8 cellular contexts compared by ENCODE assay signal in genomic region chr12:21527451-21528180, GRCh38.
DNase-seq lines count a peak whose midpoint lies in the region; ATAC-seq and TF ChIP-seq lines count a peak whose summit lies in the region.

No MANE protein-coding gene starts in this region.

- ATAC-seq in HG02642 (IDR thresholded peaks at IDR 0.05; ENCODE audit: poor library complexity, unreplicated experiment) = peak; percentile 98

- in situ Hi-C loops in GM13977 (cut with MboI; ENCODE audit: low pct_unique_long_range_greater_than_20kb, low sequenced_read_pairs, unreplicated experiment) = no loop called here

- H3K27ac ChIP-seq in WERI-Rb-1 = no peak overlapping the region

- DNase-seq in GM13977 (ENCODE audit: low spot score) (peak; percentile 53), NCI-H1417 treated with DMSO at 0.1 percent for 48 hours (lab: John Stamatoyannopoulos, UW) (peak; percentile 59), WERI-Rb-1 (peak; percentile 38), islet precursor cell (peak; percentile 91), SW 1271 (lab: John Stamatoyannopoulos, UW) (no peak)
- DNase-seq in central memory CD4-positive, alpha-beta T cell = peak; percentile 52
- peak; percentile 43 to 56 (median 47) for DNase-seq in stimulated activated CD4-positive, alpha-beta T cell treated with anti-CD3 and anti-CD28 coated beads, Interleukin-12 subunit alpha, Interleukin-12 subunit beta, amount 100 ng/mL, for 48 hours (ENCODE audit: low read depth in 2 of 3, low spot score in 1 of 3)

- H3K27me3 ChIP-seq in WERI-Rb-1 (ENCODE audit: insufficient read depth, low read depth, severe bottlenecking) = peaks cover 2% of the 10 kb centered on the region

- H3K4me3 ChIP-seq in WERI-Rb-1 (ENCODE audit: low read depth, low read length) = peak overlapping the region; percentile 88

- H3K9me3 ChIP-seq in WERI-Rb-1 (ENCODE audit: severe bottlenecking) = no peaks in the 10 kb centered on the region

- TF ChIP-seq CTCF in GM13977 (IDR thresholded peaks at IDR 0.05; ENCODE audit: extremely low read depth, insufficient read depth, missing control alignments) = no peak
- no peak for TF ChIP-seq CTCF in WERI-Rb-1 (IDR thresholded peaks at IDR 0.05; ENCODE audit: low read depth, low read length)

- H3K36me3 ChIP-seq in WERI-Rb-1 = no peaks in the 10 kb centered on the region

Comparison
In these comparisons a context has a peak if more than half of its experiments do, and no peak if none do; other contexts are left out.
1. DNase-seq: peak in GM13977 (single experiment), NCI-H1417 treated with DMSO at 0.1 percent for 48 hours (single experiment), WERI-Rb-1 (single experiment), central memory CD4-positive, alpha-beta T cell (single experiment), islet precursor cell (single experiment) and stimulated activated CD4-positive, alpha-beta T cell treated with anti-CD3 and anti-CD28 coated beads, Interleukin-12 subunit alpha, Interleukin-12 subunit beta, amount 100 ng/mL, for 48 hours (3 of 3); none in SW 1271 (0 of 2).